31 cellular contexts compared by ENCODE assay signal in genomic region chr10:60107308-60107976, GRCh38.
"Had no signal": no experiment of that assay in that cellular context is flagged by ENCODE, and none has a peak within 500 bp of the region (broad histone marks: within the 10 kb centered on the region; RNA-seq: fewer than 3 reads in every experiment).

No MANE protein-coding gene starts in this region.

- H3K9me3 Mint-ChIP-seq: naive B cell; natural killer cell treated with Interleukin-12 subunit alpha and Interleukin-12 subunit beta and Interleukin-15 and Interleukin-18, amount 100 ng/mL, for 72 hours; neural crest cell; stimulated activated naive CD8-positive, alpha-beta T cell treated with anti-CD3 and anti-CD28 coated beads, Interleukin-15, amount 100 ng/mL, for 72 hours had no signal

- H3K4me3 ChIP-seq: coronary artery, esophagus muscularis mucosa, gastroesophageal sphincter, heart left ventricle, hepatocyte, lower lobe of right lung, smooth muscle cell, suprapubic skin, transverse colon, vagina had no signal

- FAIRE-seq: endothelial cell of umbilical vein, islet of Langerhans had no signal

- ATAC-seq: foreskin keratinocyte; gastroesophageal sphincter; heart left ventricle; left colon; left ventricle myocardium superior; lower lobe of right lung; natural killer cell treated with Interleukin-12 subunit alpha and Interleukin-12 subunit beta and Interleukin-15 and Interleukin-18, amount 100 ng/mL, for 72 hours; sciatic nerve; stimulated activated naive CD8-positive, alpha-beta T cell treated with anti-CD3 and anti-CD28 coated beads, Interleukin-15, amount 100 ng/mL, for 72 hours had no signal

- H3K36me3 ChIP-seq: gastroesophageal sphincter, lower lobe of right lung, neutrophil, transverse colon had no signal

- H3K4me1 ChIP-seq: foreskin keratinocyte, heart left ventricle, lower lobe of right lung, suprapubic skin, transverse colon, vagina had no signal

- H3K27ac Mint-ChIP-seq: naive B cell; natural killer cell treated with Interleukin-12 subunit alpha and Interleukin-12 subunit beta and Interleukin-15 and Interleukin-18, amount 100 ng/mL, for 72 hours; progenitor cell of endocrine pancreas; stimulated activated naive CD8-positive, alpha-beta T cell treated with anti-CD3 and anti-CD28 coated beads, Interleukin-15, amount 100 ng/mL, for 72 hours had no signal

- H3K27ac ChIP-seq: coronary artery, esophagus muscularis mucosa, foreskin keratinocyte, gastroesophageal sphincter, heart left ventricle, hepatocyte, lower lobe of right lung, neutrophil, parathyroid adenoma, suprapubic skin, transverse colon, vagina had no signal

- H3K9me3 ChIP-seq: esophagus muscularis mucosa, gastroesophageal sphincter, heart left ventricle, lower lobe of right lung, neutrophil, suprapubic skin, transverse colon, vagina had no signal

- H3K27me3 Mint-ChIP-seq: naive B cell; progenitor cell of endocrine pancreas; stimulated activated naive CD8-positive, alpha-beta T cell treated with anti-CD3 and anti-CD28 coated beads, Interleukin-15, amount 100 ng/mL, for 72 hours had no signal

- H3K27me3 ChIP-seq: esophagus muscularis mucosa, foreskin keratinocyte, gastroesophageal sphincter, heart left ventricle, hepatocyte, neutrophil, suprapubic skin, transverse colon, vagina had no signal

- H3K4me1 Mint-ChIP-seq: naive B cell; neural crest cell; stimulated activated naive CD8-positive, alpha-beta T cell treated with anti-CD3 and anti-CD28 coated beads, Interleukin-15, amount 100 ng/mL, for 72 hours had no signal

- H3K36me3 Mint-ChIP-seq: natural killer cell treated with Interleukin-12 subunit alpha and Interleukin-12 subunit beta and Interleukin-15 and Interleukin-18, amount 100 ng/mL, for 72 hours had no signal

- DNase-seq: dermis blood vessel endothelial cell; effector memory CD4-positive, alpha-beta T cell; foreskin keratinocyte; heart left ventricle; kidney glomerular epithelial cell; left colon; left ventricle myocardium superior; lower lobe of right lung; naive B cell; stimulated activated CD4-positive, alpha-beta T cell treated with anti-CD3 and anti-CD28 coated beads, Interleukin-12 subunit alpha, Interleukin-12 subunit beta, amount 100 ng/mL, for 4 hours; stimulated activated CD4-positive, alpha-beta T cell treated with anti-CD3 and anti-CD28 coated beads, Interleukin-1b, Interleukin-23, amount 100 ng/mL, for 48 hours; stimulated activated CD4-positive, alpha-beta T cell treated with anti-CD3 and anti-CD28 coated beads, Interleukin-4, amount 100 ng/mL, for 1 hour; stimulated activated CD8-positive, alpha-beta memory T cell treated with anti-CD3 and anti-CD28 coated beads, Interleukin-4, amount 100 ng/mL, for 48 hours; stimulated activated naive CD4-positive, alpha-beta T cell; stimulated activated naive CD8-positive, alpha-beta T cell treated with anti-CD3 and anti-CD28 coated beads, Interleukin-15, amount 100 ng/mL, for 72 hours; transverse colon had no signal

- H3K4me3 Mint-ChIP-seq: naive B cell; natural killer cell treated with Interleukin-12 subunit alpha and Interleukin-12 subunit beta and Interleukin-15 and Interleukin-18, amount 100 ng/mL, for 72 hours; neural crest cell; stimulated activated naive CD8-positive, alpha-beta T cell treated with anti-CD3 and anti-CD28 coated beads, Interleukin-15, amount 100 ng/mL, for 72 hours had no signal
